In genomic region chr12:6328045-6328779, GRCh38 we compare ENCODE assay signal across 16 cellular contexts. TPM values are rescaled to one million over a fixed set of nuclear protein-coding genes. Genes with fewer than 3 reads are reported as not detected.
DNase-seq lines count a peak whose midpoint lies in the region; ATAC-seq and TF ChIP-seq lines count a peak whose summit lies in the region.
"Had no signal": no experiment of that assay in that cellular context is flagged by ENCODE, and none has a peak within 500 bp of the region (broad histone marks: within the 10 kb centered on the region; RNA-seq: fewer than 3 reads in every experiment).

No MANE protein-coding gene starts in this region.

- H3K9me3 Mint-ChIP-seq in nephron = no peaks in the 10 kb centered on the region
- H3K9me3 Mint-ChIP-seq: central memory CD8-positive, alpha-beta T cell; stimulated activated naive B cell treated with anti-CD40 and anti-IgM and Interleukin-4, amounts not matched to agents 10 μg/mL and 1 μg/mL and 100 μg/mL, for 72 hours had no signal

- H3K9me3 ChIP-seq in Peyer's patch (no peaks in the 10 kb centered on the region), thyroid gland (no peaks in the 10 kb centered on the region)
- H3K9me3 ChIP-seq: adrenal gland had no signal

- H3K36me3 Mint-ChIP-seq in nephron (ENCODE audit: low read depth) = peaks cover 37% of the 10 kb centered on the region

- no peak for ATAC-seq in Right ventricle myocardium superior (ENCODE audit: poor library complexity)
- ATAC-seq: stimulated activated naive B cell treated with anti-CD40 and anti-IgM and Interleukin-4, amounts not matched to agents 10 μg/mL and 1 μg/mL and 100 μg/mL, for 72 hours; T-helper 17 cell had no signal

- peaks cover 0 to 69% (median 4%) of the 10 kb centered on the region in 3 donors for H3K36me3 ChIP-seq in Peyer's patch
- peaks cover 58 to 61% of the 10 kb centered on the region in 2 donors for H3K36me3 ChIP-seq in thyroid gland

- peak overlapping the region in 3 of 4 donors; percentile 38 to 68 (median 48) for H3K27ac ChIP-seq in Peyer's patch
- H3K27ac ChIP-seq in thyroid gland = peak overlapping the region in 2 of 3 donors; percentile 5 to 54

- no peak overlapping the region for H3K4me3 ChIP-seq in Peyer's patch
- no peak overlapping the region for H3K4me3 ChIP-seq in thyroid gland (replicated peaks in 1 of 3)
- H3K4me3 ChIP-seq: adrenal gland had no signal

- TF ChIP-seq CTCF in Peyer's patch (IDR thresholded peaks at IDR 0.05) = no peak
- no peak for TF ChIP-seq CTCF in nephron (IDR thresholded peaks at IDR 0.05; ENCODE audit: unreplicated experiment in 3 of 3)
- TF ChIP-seq CTCF in thyroid gland (IDR thresholded peaks at IDR 0.05) = no peak

- no peak overlapping the region for H3K4me3 Mint-ChIP-seq in nephron
- H3K4me3 Mint-ChIP-seq: central memory CD8-positive, alpha-beta T cell; stimulated activated naive B cell treated with anti-CD40 and anti-IgM and Interleukin-4, amounts not matched to agents 10 μg/mL and 1 μg/mL and 100 μg/mL, for 72 hours; T-helper 17 cell had no signal

- H3K27ac Mint-ChIP-seq in nephron = peak overlapping the region in 2 of 3 experiments; percentile 25 to 35
- H3K27ac Mint-ChIP-seq: stimulated activated naive B cell treated with anti-CD40 and anti-IgM and Interleukin-4, amounts not matched to agents 10 μg/mL and 1 μg/mL and 100 μg/mL, for 72 hours; T-helper 17 cell had no signal

- DNase-seq in cardiac septum (ENCODE audit: low spot score) (peak; percentile 61), Right ventricle myocardium superior (no peak), Peyer's patch (no peak), thyroid gland (no peak), OCI-M2 (lab: John Stamatoyannopoulos, UW; ENCODE audit: unreplicated experiment) (no peak), medulla oblongata (ENCODE audit: extremely low spot score) (no peak)
- DNase-seq in stimulated activated CD4-positive, alpha-beta T cell treated with anti-CD3 and anti-CD28 coated beads, Interleukin-2, amount 100 ng/mL, for 24 hours = no peak
- DNase-seq: activated CD4-positive, CD25-positive, alpha-beta regulatory T cell treated with anti-CD3 and anti-CD28 coated beads, Interleukin-2, amount 50 U/mL, for 72 hours; activated T-cell treated with anti-CD3 and anti-CD28 coated beads for 4 hours; NCI-H1105; NCI-H2171 treated with DMSO at 0.1 percent for 48 hours; stimulated activated naive B cell treated with anti-CD40 and anti-IgM and Interleukin-4, amounts not matched to agents 10 μg/mL and 1 μg/mL and 100 μg/mL, for 72 hours; T-helper 17 cell had no signal

- 83 to 90% methylated on average over 10 of the region's 10 CpGs for WGBS in thyroid gland, 2 donors

- H3K27me3 Mint-ChIP-seq in nephron (ENCODE audit: low read depth) = no peaks in the 10 kb centered on the region
- H3K27me3 Mint-ChIP-seq: central memory CD8-positive, alpha-beta T cell; T-helper 17 cell had no signal

- intact Hi-C loops in cardiac septum (cut with DNase I) (no loop called here), Right ventricle myocardium superior (cut with DNase I) (loop anchor here (10.0 kb wide), 1 partner anchor 207 kb away; the partner anchor contains the start of gene GAPDH), thyroid gland (cut with DNase I) (loop anchor here (5.0 kb wide), 1 partner anchor 139 kb away; no protein-coding TSS in a partner anchor)

- TF ChIP-seq POLR2A in Peyer's patch (IDR thresholded peaks at IDR 0.05) = no peak
- no peak for TF ChIP-seq POLR2A in thyroid gland (IDR thresholded peaks at IDR 0.05)

- H3K27me3 ChIP-seq in Peyer's patch (no peaks in the 10 kb centered on the region), thyroid gland (no peaks in the 10 kb centered on the region)
- H3K27me3 ChIP-seq: adrenal gland had no signal

- peaks cover 39% of the 10 kb centered on the region for H3K4me1 Mint-ChIP-seq in nephron

- H3K4me1 ChIP-seq in Peyer's patch = peaks cover 0 to 53% (median 10%) of the 10 kb centered on the region in 4 donors
- peaks cover 9 to 67% of the 10 kb centered on the region in 2 donors for H3K4me1 ChIP-seq in thyroid gland

RNA-seq across cellular contexts. Expression of gene TNFRSF1A, which starts 13.7 kb away (rescaled TPM):
- total RNA-seq in cardiac septum (60.0 TPM), Right ventricle myocardium superior (47.9 TPM), Peyer's patch (100 to 1,000 TPM in 3 of 4 donors, 10 to 100 TPM in 1; 90.8 to 547 (median 393) TPM), thyroid gland (100 to 1,000 TPM; 131 to 185 (median 150) TPM)

RNA-seq across cellular contexts. Expression of gene PLEKHG6, which starts 17.7 kb away (rescaled TPM):
- total RNA-seq in cardiac septum = 0.30 TPM
- total RNA-seq in Right ventricle myocardium superior = 0.22 TPM
- total RNA-seq in Peyer's patch = 100 to 1,000 TPM; 145 to 543 (median 176) TPM
- total RNA-seq in thyroid gland = 100 to 1,000 TPM in 1 of 4 donors, 10 to 100 TPM in 1, 1 to 10 TPM in 2; 4.0 to 325 (median 14.1) TPM
- total RNA-seq: T-helper 17 cell had no signal

RNA-seq across cellular contexts. Expression of gene SCNN1A, which starts 47.2 kb away (rescaled TPM):
- total RNA-seq in cardiac septum = 0.46 TPM
- total RNA-seq in Right ventricle myocardium superior = not detected
- 100 to 1,000 TPM in 3 of 4 donors, 10 to 100 TPM in 1; 93.3 to 275 (median 143) TPM for total RNA-seq in Peyer's patch
- 100 to 1,000 TPM; 229 to 449 (median 336) TPM for total RNA-seq in thyroid gland

RNA-seq across cellular contexts. Expression of gene LTBR, which starts 55.8 kb away (rescaled TPM):
- total RNA-seq in cardiac septum = 29.4 TPM
- 23.2 TPM for total RNA-seq in Right ventricle myocardium superior
- 100 to 1,000 TPM; 113 to 313 (median 294) TPM for total RNA-seq in Peyer's patch
- 100 to 1,000 TPM; 152 to 215 (median 178) TPM for total RNA-seq in thyroid gland

Comparison
In these comparisons a context has a peak if more than half of its experiments do, and no peak if none do; other contexts are left out.
1. RNA of gene SCNN1A, which starts 47.2 kb away (total RNA-seq): 229 to 449 TPM in thyroid gland and 93.3 to 275 TPM in Peyer's patch; 0.46 TPM in cardiac septum (single experiment) and not detected in Right ventricle myocardium superior (single experiment); every median in the first group is over 10 times any median in the second.